ENCODE assay signal across 6 cellular contexts in genomic region chrX:48956728-48957414, GRCh38. TPM values are rescaled to one million over a fixed set of nuclear protein-coding genes. Genes with fewer than 3 reads are reported as not detected.
A peak's percentile ranks its signal among the peaks of the same experiment; 100 is the strongest.
DNase-seq lines count a peak whose midpoint lies in the region; ATAC-seq and TF ChIP-seq lines count a peak whose summit lies in the region.

No MANE protein-coding gene starts in this region.

- peaks cover 38% of the 10 kb centered on the region for H3K4me1 Mint-ChIP-seq in central memory CD8-positive, alpha-beta T cell
- H3K4me1 Mint-ChIP-seq in osteocyte (ENCODE audit: unreplicated experiment): peaks cover 16% of the 10 kb centered on the region

- H3K27me3 ChIP-seq in BE2C: no peaks in the 10 kb centered on the region

- H3K27ac ChIP-seq in OCI-LY7 (ENCODE audit: low read depth, low read length, poor library complexity, severe bottlenecking): peak overlapping the region; percentile 93

- H3K36me3 ChIP-seq in BE2C: peaks cover 8% of the 10 kb centered on the region
- peaks cover 34% of the 10 kb centered on the region for H3K36me3 ChIP-seq in OCI-LY7 (ENCODE audit: insufficient read depth, low read length)

- H3K27me3 Mint-ChIP-seq in central memory CD8-positive, alpha-beta T cell: no peaks in the 10 kb centered on the region
- no peaks in the 10 kb centered on the region for H3K27me3 Mint-ChIP-seq in osteocyte (ENCODE audit: unreplicated experiment)

- no peaks in the 10 kb centered on the region for H3K9me3 Mint-ChIP-seq in central memory CD8-positive, alpha-beta T cell
- H3K9me3 Mint-ChIP-seq in osteocyte (ENCODE audit: unreplicated experiment): no peaks in the 10 kb centered on the region

- peaks cover 32% of the 10 kb centered on the region for H3K36me3 Mint-ChIP-seq in central memory CD8-positive, alpha-beta T cell (ENCODE audit: insufficient read depth)
- peaks cover 2% of the 10 kb centered on the region for H3K36me3 Mint-ChIP-seq in osteocyte (ENCODE audit: unreplicated experiment)

- peaks cover 52% of the 10 kb centered on the region for H3K79me2 ChIP-seq in OCI-LY7 (ENCODE audit: insufficient read depth, low read depth, low read length)

- peak overlapping the region; percentile 96 for H3K4me3 Mint-ChIP-seq in central memory CD8-positive, alpha-beta T cell
- H3K4me3 Mint-ChIP-seq in osteocyte (ENCODE audit: unreplicated experiment): peak overlapping the region; percentile 74

- CTCF ChIA-PET in OCI-LY7 (lab: Charles Lee; ENCODE audit: unreplicated experiment): no interaction called here

- H4K20me1 ChIP-seq in OCI-LY7 (ENCODE audit: insufficient read depth, low read length): no peaks in the 10 kb centered on the region

- ATAC-seq in central memory CD8-positive, alpha-beta T cell (replicated peaks; ENCODE audit: extremely low read depth, poor library complexity, severe bottlenecking): peak; percentile 19
- no peak for ATAC-seq in GM21528 (IDR thresholded peaks at IDR 0.05; ENCODE audit: low FRiP score, unreplicated experiment)

- peak overlapping the region; percentile 100 for H3K27ac Mint-ChIP-seq in central memory CD8-positive, alpha-beta T cell (ENCODE audit: low read depth)
- peak overlapping the region; percentile 76 for H3K27ac Mint-ChIP-seq in osteocyte (ENCODE audit: unreplicated experiment)

- BruUV-seq in OCI-LY7 (replicated peaks; lab: Mats Ljungman, UMichigan): no TSS peak

- no peak overlapping the region for H2AFZ ChIP-seq in OCI-LY7 (ENCODE audit: low read length)

- intact Hi-C loops in OCI-LY7 (cut with micrococcal nuclease; ENCODE audit: unreplicated experiment): loop anchor here (2.0 to 5.0 kb wide), 3 partner anchors 18 to 220 kb away; partner anchors contain the start of gene PIM2

- no peaks in the 10 kb centered on the region for H3K9me2 ChIP-seq in OCI-LY7 (ENCODE audit: insufficient read depth, low read length)

- peak; percentile 7 for DNase-seq in BE2C
- DNase-seq in OCI-LY7 (ENCODE audit: low spot score): no peak
- peak; percentile 41 to 43 for DNase-seq in central memory CD8-positive, alpha-beta T cell (ENCODE audit: low spot score in 2 of 2)
- DNase-seq in osteocyte (ENCODE audit: extremely low spot score, unreplicated experiment): no peak
- DNase-seq in GM20000 (ENCODE audit: low spot score): no peak

- no peaks in the 10 kb centered on the region for H3K9me3 ChIP-seq in BE2C
- no peaks in the 10 kb centered on the region for H3K9me3 ChIP-seq in OCI-LY7 (ENCODE audit: low read length)

- H3K4me1 ChIP-seq in BE2C (peaks cover 6% of the 10 kb centered on the region), OCI-LY7 (ENCODE audit: insufficient read depth, low read length, poor library complexity, severe bottlenecking) (peaks cover 44% of the 10 kb centered on the region)

- peak overlapping the region; percentile 86 for H3K4me2 ChIP-seq in OCI-LY7 (ENCODE audit: low read length)

- H3K4me3 ChIP-seq in BE2C (ENCODE audit: low read depth, low read length) (peak overlapping the region; percentile 68), OCI-LY7 (ENCODE audit: low read depth, low read length, poor library complexity, severe bottlenecking) (peak overlapping the region; percentile 91)

- POLR2A ChIA-PET in OCI-LY7 (lab: Charles Lee): no interaction called here

- TF ChIP-seq CTCF in BE2C (IDR thresholded peaks at IDR 0.05; ENCODE audit: low read depth, low read length) (no peak), OCI-LY7 (conservative IDR thresholded peaks at IDR 0.05; ENCODE audit: low read length) (no peak), osteocyte (IDR thresholded peaks at IDR 0.05) (no peak), GM20000 (IDR thresholded peaks at IDR 0.05; ENCODE audit: extremely low read depth, missing control alignments) (no peak)

RNA-seq across cellular contexts. Expression of gene OTUD5, which starts 0.5 kb away (rescaled TPM):
- polyA plus RNA-seq in BE2C (2012; ENCODE audit: insufficient read depth, insufficient read length, low read depth): 77.9 TPM
- total RNA-seq in OCI-LY7 (2014; rRNA removed; shearing (Covaris generic)): 33.3 and 38.5 TPM in 2 replicates
- total RNA-seq in OCI-LY7 (2022) (51.7 and 55.7 TPM in 2 replicates), osteocyte (54.9 and 57.4 TPM in 2 replicates)

RNA-seq across cellular contexts. Expression of gene KCND1, which starts 14.8 kb away (rescaled TPM):
- polyA plus RNA-seq in BE2C (2012; ENCODE audit: insufficient read depth, insufficient read length, low read depth): 5.0 TPM
- total RNA-seq in OCI-LY7 (2014; rRNA removed; shearing (Covaris generic)): 4.0 and 7.6 TPM in 2 replicates
- total RNA-seq in OCI-LY7 (2022) (8.8 and 13.6 TPM in 2 replicates), osteocyte (1.4 and 2.5 TPM in 2 replicates)

RNA-seq across cellular contexts. Expression of gene PIM2, which starts 38.0 kb away (rescaled TPM):
- polyA plus RNA-seq in BE2C (2012; ENCODE audit: insufficient read depth, insufficient read length, low read depth): 12.5 TPM
- 41.7 and 60.3 TPM in 2 replicates for total RNA-seq in OCI-LY7 (2014; rRNA removed; shearing (Covaris generic))
- 146 and 148 TPM in 2 replicates for total RNA-seq in OCI-LY7 (2022)
- 6.4 and 7.3 TPM in 2 replicates for total RNA-seq in osteocyte

RNA-seq across cellular contexts. Expression of gene GRIPAP1, which starts 45.2 kb away (rescaled TPM):
- polyA plus RNA-seq in BE2C (2012; ENCODE audit: insufficient read depth, insufficient read length, low read depth): 46.6 TPM
- total RNA-seq in OCI-LY7 (2014; rRNA removed; shearing (Covaris generic)): 27.5 and 42.7 TPM in 2 replicates
- total RNA-seq in OCI-LY7 (2022): 95.9 and 98.3 TPM in 2 replicates
- total RNA-seq in osteocyte: 42.2 and 48.5 TPM in 2 replicates

RNA-seq across cellular contexts. Expression of gene SLC35A2, which starts 45.4 kb away (rescaled TPM):
- 49.5 TPM for polyA plus RNA-seq in BE2C (2012; ENCODE audit: insufficient read depth, insufficient read length, low read depth)
- 7.1 and 9.9 TPM in 2 replicates for total RNA-seq in OCI-LY7 (2014; rRNA removed; shearing (Covaris generic))
- total RNA-seq in OCI-LY7 (2022): 18.4 and 22.2 TPM in 2 replicates
- 34.6 and 37.0 TPM in 2 replicates for total RNA-seq in osteocyte

Comparison
In these comparisons a context has a peak if more than half of its experiments do, and no peak if none do; other contexts are left out.
1. DNase-seq: peak in BE2C (single experiment) and central memory CD8-positive, alpha-beta T cell (2 of 2); none in OCI-LY7 (single experiment), osteocyte (single experiment) and GM20000 (single experiment).